Comparison of ENCODE assay signal across 10 cellular contexts in the genomic region with DNA sequence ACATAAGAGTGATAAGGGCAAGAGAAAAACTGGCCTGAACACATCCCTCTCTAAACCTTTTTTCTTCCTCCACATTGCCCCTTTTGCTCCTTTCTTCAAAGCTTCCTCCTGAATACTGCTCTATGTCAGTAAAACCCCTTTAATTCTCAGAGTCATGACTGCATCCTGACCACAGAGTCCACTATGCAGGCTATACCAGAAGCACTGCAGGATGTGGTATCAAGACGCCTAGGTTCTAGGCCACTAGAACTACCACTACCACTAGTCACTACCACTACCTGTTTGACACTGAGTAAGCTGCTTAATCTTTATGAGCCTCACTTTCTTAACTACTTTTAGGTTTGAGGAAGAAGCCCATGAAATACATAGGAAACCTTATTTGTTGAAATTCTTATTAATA. TPM values are rescaled to one million over a fixed set of nuclear protein-coding genes. Genes with fewer than 3 reads are reported as not detected.
A peak's percentile ranks its signal among the peaks of the same experiment; 100 is the strongest.
DNase-seq lines count a peak whose midpoint lies in the region; ATAC-seq and TF ChIP-seq lines count a peak whose summit lies in the region.
"Had no signal": no experiment of that assay in that cellular context is flagged by ENCODE, and none has a peak within 500 bp of the region (broad histone marks: within the 10 kb centered on the region; RNA-seq: fewer than 3 reads in every experiment).

No MANE protein-coding gene starts in this region.

- DNase-seq in GM12865 (ENCODE audit: low read depth) (peak; percentile 64), NCI-H1092 (lab: John Stamatoyannopoulos, UW) (no peak), DMS53 treated with DMSO at 0.1 percent for 48 hours (lab: John Stamatoyannopoulos, UW; ENCODE audit: unreplicated experiment) (no peak), psoas muscle (no peak), NCI-H2171 (lab: John Stamatoyannopoulos, UW) (no peak)
- DNase-seq in activated naive CD8-positive, alpha-beta T cell treated with anti-CD3 and anti-CD28 coated beads for 36 hours, result peak; percentile 5
- DNase-seq: SK-N-SH had no signal

- no peaks in the 10 kb centered on the region for H3K27me3 Mint-ChIP-seq in activated naive CD8-positive, alpha-beta T cell treated with anti-CD3 and anti-CD28 coated beads for 36 hours

- H3K27me3 ChIP-seq in psoas muscle (ENCODE audit: insufficient read depth in 3 of 3, low read length in 2 of 3), result peaks cover 0 to 9% (median 0%) of the 10 kb centered on the region in 3 donors

- ATAC-seq in GM19372 (IDR thresholded peaks at IDR 0.05; ENCODE audit: low read depth, unreplicated experiment) (peak; percentile 84), HG03097 (IDR thresholded peaks at IDR 0.05; ENCODE audit: low FRiP score, unreplicated experiment) (peak; percentile 85), psoas muscle (no peak)

- H3K27ac Mint-ChIP-seq in activated naive CD8-positive, alpha-beta T cell treated with anti-CD3 and anti-CD28 coated beads for 36 hours, result peak overlapping the region; percentile 88

- H3K36me3 ChIP-seq in psoas muscle (ENCODE audit: insufficient read depth in 1 of 2, low read depth in 1 of 2), result no peaks in the 10 kb centered on the region
- H3K36me3 ChIP-seq: prostate gland had no signal

- H3K4me1 ChIP-seq in psoas muscle, result no peaks in the 10 kb centered on the region
- H3K4me1 ChIP-seq: prostate gland had no signal

- H3K9me3 Mint-ChIP-seq in activated naive CD8-positive, alpha-beta T cell treated with anti-CD3 and anti-CD28 coated beads for 36 hours, result no peaks in the 10 kb centered on the region

- H3K9me3 ChIP-seq in psoas muscle, result no peaks in the 10 kb centered on the region
- H3K9me3 ChIP-seq: prostate gland, SK-N-SH had no signal

- no peak overlapping the region for H3K4me3 Mint-ChIP-seq in activated naive CD8-positive, alpha-beta T cell treated with anti-CD3 and anti-CD28 coated beads for 36 hours

- peaks cover 31% of the 10 kb centered on the region for H3K4me1 Mint-ChIP-seq in activated naive CD8-positive, alpha-beta T cell treated with anti-CD3 and anti-CD28 coated beads for 36 hours

- H3K36me3 Mint-ChIP-seq in activated naive CD8-positive, alpha-beta T cell treated with anti-CD3 and anti-CD28 coated beads for 36 hours, result peaks cover 9% of the 10 kb centered on the region

- H3K4me3 ChIP-seq in GM12865 (ENCODE audit: low read depth, low read length) (no peak overlapping the region), psoas muscle (no peak overlapping the region)
- H3K4me3 ChIP-seq: prostate gland had no signal

- TF ChIP-seq CTCF in GM12865 (IDR thresholded peaks at IDR 0.05; ENCODE audit: insufficient read depth, low read depth, low read length, missing control alignments) (no peak), psoas muscle (IDR thresholded peaks at IDR 0.05) (no peak)

- intact Hi-C loops in psoas muscle (cut with DNase I), result no loop called here

- WGBS in psoas muscle, 3 donors, result 72 to 100% (median 91%) methylated on average over 1 of the region's 1 CpG

- no peak overlapping the region for H3K27ac ChIP-seq in psoas muscle
- H3K27ac ChIP-seq: prostate gland had no signal

RNA-seq across cellular contexts. Expression of a gene that starts 38.7 kb away (rescaled TPM):
- 10 to 100 TPM; 13.3 to 14.7 TPM for total RNA-seq in activated naive CD8-positive, alpha-beta T cell treated with anti-CD3 and anti-CD28 coated beads for 36 hours
- total RNA-seq in psoas muscle, result 1 to 10 TPM; 3.8 to 9.4 (median 5.5) TPM
- polyA plus RNA-seq in psoas muscle, result 1 to 10 TPM; 1.6 to 4.7 (median 3.1) TPM

Comparison
In these comparisons a context has a peak if more than half of its experiments do, and no peak if none do; other contexts are left out.
1. DNase-seq: peak in GM12865 (single experiment) and activated naive CD8-positive, alpha-beta T cell treated with anti-CD3 and anti-CD28 coated beads for 36 hours (single experiment); none in NCI-H1092 (single experiment), DMS53 treated with DMSO at 0.1 percent for 48 hours (single experiment), psoas muscle (0 of 2) and NCI-H2171 (single experiment).
2. ATAC-seq: peak in GM19372 (single experiment) and HG03097 (single experiment); none in psoas muscle (0 of 4).